In genomic region chr2:11356760-11357159, GRCh38 we compare ENCODE assay signal across 16 cellular contexts.
"Had no signal": no experiment of that assay in that cellular context is flagged by ENCODE, and none has a peak within 500 bp of the region (broad histone marks: within the 10 kb centered on the region; RNA-seq: fewer than 3 reads in every experiment).

No MANE protein-coding gene starts in this region.

- H3K27ac Mint-ChIP-seq: activated naive CD4-positive, alpha-beta T cell treated with anti-CD3 and anti-CD28 coated beads for 36 hours; activated T-helper 17 cell treated with anti-CD3 and anti-CD28 coated beads, Interleukin-2, amount 50 U/mL, for 72 hours; endodermal cell; progenitor cell of endocrine pancreas had no signal

- H3K27ac ChIP-seq: dorsolateral prefrontal cortex, stomach, thoracic aorta, uterus had no signal

- H3K9me3 Mint-ChIP-seq: activated naive CD4-positive, alpha-beta T cell treated with anti-CD3 and anti-CD28 coated beads for 36 hours; activated T-helper 17 cell treated with anti-CD3 and anti-CD28 coated beads, Interleukin-2, amount 50 U/mL, for 72 hours; endodermal cell; nephron progenitor cell had no signal

- H3K9me3 ChIP-seq: left ventricle myocardium inferior, stomach, thoracic aorta, uterus had no signal

- H3K4me3 ChIP-seq: dorsolateral prefrontal cortex, left ventricle myocardium inferior, stomach, thoracic aorta, uterus had no signal

- H3K27me3 Mint-ChIP-seq: activated T-helper 17 cell treated with anti-CD3 and anti-CD28 coated beads, Interleukin-2, amount 50 U/mL, for 72 hours had no signal

- H3K4me3 Mint-ChIP-seq: activated naive CD4-positive, alpha-beta T cell treated with anti-CD3 and anti-CD28 coated beads for 36 hours; activated T-helper 17 cell treated with anti-CD3 and anti-CD28 coated beads, Interleukin-2, amount 50 U/mL, for 72 hours; endodermal cell; nephron progenitor cell had no signal

- DNase-seq: activated CD4-positive, CD25-positive, alpha-beta regulatory T cell; activated naive CD4-positive, alpha-beta T cell treated with anti-CD3 and anti-CD28 coated beads for 36 hours; dorsolateral prefrontal cortex; endodermal cell; left ventricle myocardium inferior; nephron progenitor cell; occipital lobe; right cardiac atrium; stomach; SW 1271; uterus had no signal

- H3K4me1 ChIP-seq: uterus had no signal

- H3K27me3 ChIP-seq: dorsolateral prefrontal cortex, stomach, uterus had no signal

- H3K4me1 Mint-ChIP-seq: activated T-helper 17 cell treated with anti-CD3 and anti-CD28 coated beads, Interleukin-2, amount 50 U/mL, for 72 hours had no signal

- FAIRE-seq: astrocyte, TTC549 had no signal

- ATAC-seq: activated T-helper 17 cell treated with anti-CD3 and anti-CD28 coated beads, Interleukin-2, amount 50 U/mL, for 72 hours had no signal

- H3K36me3 ChIP-seq: left ventricle myocardium inferior, stomach, thoracic aorta, uterus had no signal
